ENCODE assay signal across 1 cellular context in the genomic region with DNA sequence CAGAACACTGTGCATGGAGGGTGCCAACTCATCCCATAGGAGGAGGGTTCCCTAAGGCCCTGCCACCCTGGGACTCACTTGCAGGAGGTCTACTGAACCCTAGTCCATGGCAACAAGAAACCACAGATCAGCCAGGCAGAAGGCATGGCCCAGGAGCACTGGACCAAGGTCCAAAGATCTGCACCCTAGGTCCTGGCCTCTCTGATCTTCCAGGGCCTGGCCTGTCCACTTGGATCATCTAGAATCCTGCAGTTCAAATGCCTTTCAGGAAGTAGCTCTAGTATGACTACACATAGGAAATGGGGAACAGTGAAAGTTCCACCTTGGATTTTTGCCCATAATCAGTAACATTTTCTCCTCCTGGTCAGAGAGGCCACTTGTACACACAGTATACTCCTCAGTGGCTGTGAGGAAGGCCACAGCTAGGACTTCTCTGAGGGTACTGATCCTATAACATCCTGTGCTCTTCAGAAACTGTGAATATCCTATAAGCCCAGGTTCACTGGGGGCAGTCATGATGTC.
TF ChIP-seq lines count a peak whose summit lies in the region.

No MANE protein-coding gene starts in this region.

TF ChIP-seq in HepG2, 621 proteins besides CTCF, POLR2A, EP300 and RAD21:
- TF ChIP-seq, protein P1, sequence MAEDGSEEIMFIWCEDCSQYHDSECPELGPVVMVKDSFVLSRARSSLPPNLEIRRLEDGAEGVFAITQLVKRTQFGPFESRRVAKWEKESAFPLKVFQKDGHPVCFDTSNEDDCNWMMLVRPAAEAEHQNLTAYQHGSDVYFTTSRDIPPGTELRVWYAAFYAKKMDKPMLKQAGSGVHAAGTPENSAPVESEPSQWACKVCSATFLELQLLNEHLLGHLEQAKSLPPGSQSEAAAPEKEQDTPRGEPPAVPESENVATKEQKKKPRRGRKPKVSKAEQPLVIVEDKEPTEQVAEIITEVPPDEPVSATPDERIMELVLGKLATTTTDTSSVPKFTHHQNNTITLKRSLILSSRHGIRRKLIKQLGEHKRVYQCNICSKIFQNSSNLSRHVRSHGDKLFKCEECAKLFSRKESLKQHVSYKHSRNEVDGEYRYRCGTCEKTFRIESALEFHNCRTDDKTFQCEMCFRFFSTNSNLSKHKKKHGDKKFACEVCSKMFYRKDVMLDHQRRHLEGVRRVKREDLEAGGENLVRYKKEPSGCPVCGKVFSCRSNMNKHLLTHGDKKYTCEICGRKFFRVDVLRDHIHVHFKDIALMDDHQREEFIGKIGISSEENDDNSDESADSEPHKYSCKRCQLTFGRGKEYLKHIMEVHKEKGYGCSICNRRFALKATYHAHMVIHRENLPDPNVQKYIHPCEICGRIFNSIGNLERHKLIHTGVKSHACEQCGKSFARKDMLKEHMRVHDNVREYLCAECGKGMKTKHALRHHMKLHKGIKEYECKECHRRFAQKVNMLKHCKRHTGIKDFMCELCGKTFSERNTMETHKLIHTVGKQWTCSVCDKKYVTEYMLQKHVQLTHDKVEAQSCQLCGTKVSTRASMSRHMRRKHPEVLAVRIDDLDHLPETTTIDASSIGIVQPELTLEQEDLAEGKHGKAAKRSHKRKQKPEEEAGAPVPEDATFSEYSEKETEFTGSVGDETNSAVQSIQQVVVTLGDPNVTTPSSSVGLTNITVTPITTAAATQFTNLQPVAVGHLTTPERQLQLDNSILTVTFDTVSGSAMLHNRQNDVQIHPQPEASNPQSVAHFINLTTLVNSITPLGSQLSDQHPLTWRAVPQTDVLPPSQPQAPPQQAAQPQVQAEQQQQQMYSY (CRISPR knock-in tag; IDR thresholded peaks at IDR 0.05), result no peak
- TF ChIP-seq HNF4A (CRISPR knock-in tag; IDR thresholded peaks at IDR 0.05) (peak; percentile 34; the same call in 1 of the 2 replicates), MAZ (IDR thresholded peaks at IDR 0.05; ENCODE audit: borderline replicate concordance, low read depth, low read length) (no peak), MAZ (CRISPR knock-in tag; IDR thresholded peaks at IDR 0.05; ENCODE audit: low read depth) (no peak), ZNF329 (CRISPR knock-in tag; IDR thresholded peaks at IDR 0.05; ENCODE audit: low read depth) (no peak), KLF15 (CRISPR knock-in tag; IDR thresholded peaks at IDR 0.05; ENCODE audit: borderline replicate concordance) (no peak)
- TF ChIP-seq, protein P2, sequence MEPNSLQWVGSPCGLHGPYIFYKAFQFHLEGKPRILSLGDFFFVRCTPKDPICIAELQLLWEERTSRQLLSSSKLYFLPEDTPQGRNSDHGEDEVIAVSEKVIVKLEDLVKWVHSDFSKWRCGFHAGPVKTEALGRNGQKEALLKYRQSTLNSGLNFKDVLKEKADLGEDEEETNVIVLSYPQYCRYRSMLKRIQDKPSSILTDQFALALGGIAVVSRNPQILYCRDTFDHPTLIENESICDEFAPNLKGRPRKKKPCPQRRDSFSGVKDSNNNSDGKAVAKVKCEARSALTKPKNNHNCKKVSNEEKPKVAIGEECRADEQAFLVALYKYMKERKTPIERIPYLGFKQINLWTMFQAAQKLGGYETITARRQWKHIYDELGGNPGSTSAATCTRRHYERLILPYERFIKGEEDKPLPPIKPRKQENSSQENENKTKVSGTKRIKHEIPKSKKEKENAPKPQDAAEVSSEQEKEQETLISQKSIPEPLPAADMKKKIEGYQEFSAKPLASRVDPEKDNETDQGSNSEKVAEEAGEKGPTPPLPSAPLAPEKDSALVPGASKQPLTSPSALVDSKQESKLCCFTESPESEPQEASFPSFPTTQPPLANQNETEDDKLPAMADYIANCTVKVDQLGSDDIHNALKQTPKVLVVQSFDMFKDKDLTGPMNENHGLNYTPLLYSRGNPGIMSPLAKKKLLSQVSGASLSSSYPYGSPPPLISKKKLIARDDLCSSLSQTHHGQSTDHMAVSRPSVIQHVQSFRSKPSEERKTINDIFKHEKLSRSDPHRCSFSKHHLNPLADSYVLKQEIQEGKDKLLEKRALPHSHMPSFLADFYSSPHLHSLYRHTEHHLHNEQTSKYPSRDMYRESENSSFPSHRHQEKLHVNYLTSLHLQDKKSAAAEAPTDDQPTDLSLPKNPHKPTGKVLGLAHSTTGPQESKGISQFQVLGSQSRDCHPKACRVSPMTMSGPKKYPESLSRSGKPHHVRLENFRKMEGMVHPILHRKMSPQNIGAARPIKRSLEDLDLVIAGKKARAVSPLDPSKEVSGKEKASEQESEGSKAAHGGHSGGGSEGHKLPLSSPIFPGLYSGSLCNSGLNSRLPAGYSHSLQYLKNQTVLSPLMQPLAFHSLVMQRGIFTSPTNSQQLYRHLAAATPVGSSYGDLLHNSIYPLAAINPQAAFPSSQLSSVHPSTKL (CRISPR knock-in tag; IDR thresholded peaks at IDR 0.05), result no peak
